23 cellular contexts compared by ENCODE assay signal in genomic region chr1:18341291-18342058, GRCh38.
"Had no signal": no experiment of that assay in that cellular context is flagged by ENCODE, and none has a peak within 500 bp of the region (broad histone marks: within the 10 kb centered on the region; RNA-seq: fewer than 3 reads in every experiment).

No MANE protein-coding gene starts in this region.

- H3K27me3 ChIP-seq: left lung had no signal

- DNase-seq: activated CD4-positive, alpha-beta memory T cell treated with anti-CD3 and anti-CD28 coated beads for 36 hours; activated CD4-positive, alpha-beta T cell treated with anti-CD3 and anti-CD28 coated beads for 48 hours; activated effector memory CD4-positive, alpha-beta T cell treated with anti-CD3 and anti-CD28 coated beads, Interleukin-2, amount 50 U/mL, for 16 hours; activated naive CD4-positive, alpha-beta T cell treated with anti-CD3 and anti-CD28 coated beads, Interleukin-2, amount 10 ng/mL, durations not matched to agents 7 days and 5 days; activated T-cell treated with anti-CD3 and anti-CD28 coated beads for 4 hours; amygdala; cerebellar nuclear complex; endodermal cell; heart right ventricle; left lung; naive B cell; occipital lobe; small intestine; stimulated activated CD4-positive, alpha-beta T cell treated with anti-CD3 and anti-CD28 coated beads, Interleukin-2, amount 100 ng/mL, for 24 hours; stimulated activated naive CD8-positive, alpha-beta T cell treated with anti-CD3 and anti-CD28 coated beads, Interleukin-15, amount 100 ng/mL, for 72 hours; tibial artery had no signal

- H3K27ac Mint-ChIP-seq: activated CD4-positive, alpha-beta memory T cell treated with anti-CD3 and anti-CD28 coated beads for 36 hours; activated naive CD4-positive, alpha-beta T cell treated with anti-CD3 and anti-CD28 coated beads, Interleukin-2, amount 10 ng/mL, durations not matched to agents 7 days and 5 days; endodermal cell; stimulated activated effector memory CD8-positive, alpha-beta T cell treated with anti-CD3 and anti-CD28 coated beads, Interleukin-12 subunit alpha, Interleukin-12 subunit beta, amount 100 ng/mL, for 72 hours had no signal

- H3K4me1 Mint-ChIP-seq: activated naive CD4-positive, alpha-beta T cell treated with anti-CD3 and anti-CD28 coated beads, Interleukin-2, amount 10 ng/mL, durations not matched to agents 7 days and 5 days; neural crest cell; stimulated activated effector memory CD8-positive, alpha-beta T cell treated with anti-CD3 and anti-CD28 coated beads, Interleukin-12 subunit alpha, Interleukin-12 subunit beta, amount 100 ng/mL, for 72 hours; stimulated activated naive CD8-positive, alpha-beta T cell treated with anti-CD3 and anti-CD28 coated beads, Interleukin-15, amount 100 ng/mL, for 72 hours had no signal

- H3K9me3 Mint-ChIP-seq: activated CD4-positive, alpha-beta memory T cell treated with anti-CD3 and anti-CD28 coated beads for 36 hours; activated naive CD4-positive, alpha-beta T cell treated with anti-CD3 and anti-CD28 coated beads, Interleukin-2, amount 10 ng/mL, durations not matched to agents 7 days and 5 days; endodermal cell; stimulated activated effector memory CD8-positive, alpha-beta T cell treated with anti-CD3 and anti-CD28 coated beads, Interleukin-12 subunit alpha, Interleukin-12 subunit beta, amount 100 ng/mL, for 72 hours; stimulated activated naive CD8-positive, alpha-beta T cell treated with anti-CD3 and anti-CD28 coated beads, Interleukin-15, amount 100 ng/mL, for 72 hours had no signal

- H3K27ac ChIP-seq: coronary artery, gastroesophageal sphincter, heart right ventricle, left lung, tibial artery had no signal

- H3K36me3 ChIP-seq: gastroesophageal sphincter, heart right ventricle, left lung, tibial artery had no signal

- H3K4me3 ChIP-seq: coronary artery, gastroesophageal sphincter, heart right ventricle, left lung, lung, tibial artery had no signal

- H3K4me3 Mint-ChIP-seq: activated CD4-positive, alpha-beta memory T cell treated with anti-CD3 and anti-CD28 coated beads for 36 hours; activated naive CD4-positive, alpha-beta T cell treated with anti-CD3 and anti-CD28 coated beads, Interleukin-2, amount 10 ng/mL, durations not matched to agents 7 days and 5 days; endodermal cell; naive B cell; neural crest cell; stimulated activated effector memory CD8-positive, alpha-beta T cell treated with anti-CD3 and anti-CD28 coated beads, Interleukin-12 subunit alpha, Interleukin-12 subunit beta, amount 100 ng/mL, for 72 hours; stimulated activated naive CD8-positive, alpha-beta T cell treated with anti-CD3 and anti-CD28 coated beads, Interleukin-15, amount 100 ng/mL, for 72 hours had no signal

- H3K36me3 Mint-ChIP-seq: activated CD4-positive, alpha-beta memory T cell treated with anti-CD3 and anti-CD28 coated beads for 36 hours; activated naive CD4-positive, alpha-beta T cell treated with anti-CD3 and anti-CD28 coated beads, Interleukin-2, amount 10 ng/mL, durations not matched to agents 7 days and 5 days; naive B cell; stimulated activated effector memory CD8-positive, alpha-beta T cell treated with anti-CD3 and anti-CD28 coated beads, Interleukin-12 subunit alpha, Interleukin-12 subunit beta, amount 100 ng/mL, for 72 hours had no signal

- FAIRE-seq: bronchial epithelial cell, keratinocyte, small intestine had no signal

- H3K9me3 ChIP-seq: gastroesophageal sphincter, heart right ventricle, left lung, tibial artery had no signal

- H3K4me1 ChIP-seq: gastroesophageal sphincter, heart right ventricle, left lung, tibial artery had no signal
